ENCODE assay signal across 28 cellular contexts in the genomic region with DNA sequence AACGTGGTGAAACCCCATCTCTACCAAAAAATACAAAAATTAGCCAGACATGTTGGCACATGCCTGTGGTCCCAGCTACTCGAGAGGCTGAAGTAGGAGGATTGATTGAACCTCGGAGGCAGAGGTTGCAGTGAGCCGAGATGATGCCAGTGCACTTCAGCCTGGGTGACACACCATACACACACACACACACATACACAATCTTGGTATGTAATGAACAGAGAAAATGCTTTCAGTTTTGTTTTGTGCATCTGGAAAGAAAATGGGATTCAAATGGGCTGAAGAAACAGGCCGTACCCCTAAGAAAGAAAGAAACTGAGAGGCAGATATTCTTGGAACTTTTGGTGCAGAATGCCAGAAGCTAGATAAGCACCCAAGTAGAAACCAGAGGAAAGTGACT.
DNase-seq lines count a peak whose midpoint lies in the region; ATAC-seq and TF ChIP-seq lines count a peak whose summit lies in the region.
"Had no signal": no experiment of that assay in that cellular context is flagged by ENCODE, and none has a peak within 500 bp of the region (broad histone marks: within the 10 kb centered on the region; RNA-seq: fewer than 3 reads in every experiment).

No MANE protein-coding gene starts in this region.

- DNase-seq in left ventricle myocardium inferior (no peak), Right ventricle myocardium inferior (ENCODE audit: missing footprints) (no peak), chondrocyte (ENCODE audit: low spot score) (no peak), neural progenitor cell (ENCODE audit: low spot score) (no peak), T-helper 1 cell (no peak), UCSD-AML1 (lab: John Stamatoyannopoulos, UW; ENCODE audit: unreplicated experiment) (no peak), upper lobe of right lung (no peak)
- DNase-seq: activated CD4-positive, alpha-beta T cell treated with anti-CD3 and anti-CD28 coated beads for 4 hours; activated CD8-positive, alpha-beta memory T cell treated with anti-CD3 and anti-CD28 coated beads for 24 hours; activated naive CD4-positive, alpha-beta T cell treated with Interleukin-2 at 50 U/mL for 16 hours; activated T-cell treated with anti-CD3 and anti-CD28 coated beads, Interleukin-2, amount 50 U/mL, for 4 hours; AML-193; amygdala; CD8-positive, alpha-beta T cell; DMS 273 treated with DMSO at 0.1 percent for 48 hours; gastrocnemius medialis; GOT3; hippocampal formation; Karpas-422; MV-4-11; natural killer cell; NCI-H1694; NCI-H510A; stomach; transverse colon had no signal

- no peak overlapping the region for H3K4me2 ChIP-seq in neural progenitor cell

- H3K27me3 ChIP-seq in left ventricle myocardium inferior (ENCODE audit: low read depth), result no peaks in the 10 kb centered on the region
- H3K27me3 ChIP-seq in neural progenitor cell, result no peaks in the 10 kb centered on the region
- H3K27me3 ChIP-seq in upper lobe of right lung, result no peaks in the 10 kb centered on the region
- H3K27me3 ChIP-seq: gastrocnemius medialis, stomach, transverse colon had no signal

- H2AFZ ChIP-seq in neural progenitor cell (replicated peaks), result no peak overlapping the region

- no peak overlapping the region for H3K9ac ChIP-seq in neural progenitor cell

- H3K9me3 Mint-ChIP-seq in chondrocyte (ENCODE audit: low read depth) (no peaks in the 10 kb centered on the region), neural progenitor cell (peaks cover 8% of the 10 kb centered on the region)
- H3K9me3 Mint-ChIP-seq: activated T-cell treated with anti-CD3 and anti-CD28 coated beads, Interleukin-2, amount 50 U/mL, for 4 hours; CD8-positive, alpha-beta T cell; central memory CD8-positive, alpha-beta T cell; natural killer cell had no signal

- intact Hi-C loops in left ventricle myocardium inferior (cut with micrococcal nuclease) (no loop called here), Right ventricle myocardium inferior (cut with DNase I) (no loop called here), upper lobe of right lung (cut with DNase I) (no loop called here)

- H3F3A ChIP-seq in neural progenitor cell (ENCODE audit: low read depth), result no peaks in the 10 kb centered on the region

- H3K4me3 ChIP-seq in left ventricle myocardium inferior (peak overlapping the region; percentile 0), neural progenitor cell (no peak overlapping the region), upper lobe of right lung (no peak overlapping the region)
- H3K4me3 ChIP-seq: gastrocnemius medialis, stomach, transverse colon had no signal

- H4K20me1 ChIP-seq in neural progenitor cell (ENCODE audit: low read depth), result no peaks in the 10 kb centered on the region

- H3K36me3 ChIP-seq in left ventricle myocardium inferior (no peaks in the 10 kb centered on the region), neural progenitor cell (no peaks in the 10 kb centered on the region), upper lobe of right lung (no peaks in the 10 kb centered on the region)
- H3K36me3 ChIP-seq: gastrocnemius medialis, stomach, transverse colon had no signal

- H3K9me3 ChIP-seq in left ventricle myocardium inferior (replicated peaks), result no peaks in the 10 kb centered on the region
- no peaks in the 10 kb centered on the region for H3K9me3 ChIP-seq in neural progenitor cell (ENCODE audit: low read depth)
- no peaks in the 10 kb centered on the region for H3K9me3 ChIP-seq in upper lobe of right lung
- H3K9me3 ChIP-seq: gastrocnemius medialis, stomach, transverse colon had no signal

- H3K4me1 ChIP-seq in left ventricle myocardium inferior (peaks cover 97% of the 10 kb centered on the region), neural progenitor cell (peaks cover 20% of the 10 kb centered on the region), upper lobe of right lung (no peaks in the 10 kb centered on the region)
- H3K4me1 ChIP-seq: gastrocnemius medialis, stomach had no signal

- TF ChIP-seq CTCF in left ventricle myocardium inferior (IDR thresholded peaks at IDR 0.05; ENCODE audit: borderline replicate concordance) (no peak), chondrocyte (IDR thresholded peaks at IDR 0.05) (no peak), neural progenitor cell (IDR thresholded peaks at IDR 0.05) (no peak), upper lobe of right lung (IDR thresholded peaks at IDR 0.05) (no peak)

- H3K4me1 Mint-ChIP-seq in chondrocyte (ENCODE audit: low read depth) (peaks cover 67% of the 10 kb centered on the region), neural progenitor cell (peaks cover 32% of the 10 kb centered on the region)
- H3K4me1 Mint-ChIP-seq: central memory CD8-positive, alpha-beta T cell; natural killer cell had no signal

- ATAC-seq in Right ventricle myocardium inferior (no peak), HG03139 (IDR thresholded peaks at IDR 0.05; ENCODE audit: unreplicated experiment) (no peak), upper lobe of right lung (no peak)
- ATAC-seq: activated T-cell treated with anti-CD3 and anti-CD28 coated beads, Interleukin-2, amount 50 U/mL, for 4 hours; CD8-positive, alpha-beta T cell; gastrocnemius medialis; natural killer cell; Panc1 had no signal

- H3K79me2 ChIP-seq in neural progenitor cell (ENCODE audit: low read depth), result no peaks in the 10 kb centered on the region

- no peaks in the 10 kb centered on the region for H3K36me3 Mint-ChIP-seq in chondrocyte (ENCODE audit: low read depth)
- H3K36me3 Mint-ChIP-seq in neural progenitor cell, result no peaks in the 10 kb centered on the region
- H3K36me3 Mint-ChIP-seq: CD8-positive, alpha-beta T cell; natural killer cell had no signal

- H3K27me3 Mint-ChIP-seq in chondrocyte (ENCODE audit: low read depth) (no peaks in the 10 kb centered on the region), neural progenitor cell (ENCODE audit: insufficient read depth, low read depth) (no peaks in the 10 kb centered on the region)
- H3K27me3 Mint-ChIP-seq: central memory CD8-positive, alpha-beta T cell had no signal

- H3K27ac ChIP-seq in left ventricle myocardium inferior (replicated peaks), result peak overlapping the region; percentile 9
- H3K27ac ChIP-seq in neural progenitor cell, result no peak overlapping the region
- H3K27ac ChIP-seq in upper lobe of right lung, result no peak overlapping the region
- H3K27ac ChIP-seq: gastrocnemius medialis had no signal

- H3K27ac Mint-ChIP-seq in chondrocyte (ENCODE audit: unreplicated experiment) (peak overlapping the region; percentile 83), neural progenitor cell (peak overlapping the region; percentile 14)
- H3K27ac Mint-ChIP-seq: CD8-positive, alpha-beta T cell; natural killer cell had no signal

- H3K4me3 Mint-ChIP-seq in chondrocyte (ENCODE audit: unreplicated experiment) (no peak overlapping the region), neural progenitor cell (no peak overlapping the region)
- H3K4me3 Mint-ChIP-seq: activated T-cell treated with anti-CD3 and anti-CD28 coated beads, Interleukin-2, amount 50 U/mL, for 4 hours; CD8-positive, alpha-beta T cell; central memory CD8-positive, alpha-beta T cell; natural killer cell had no signal
